8 cellular contexts compared by ENCODE assay signal in genomic region chr2:172428841-172429173, GRCh38. TPM values are rescaled to one million over a fixed set of nuclear protein-coding genes. Genes with fewer than 3 reads are reported as not detected.
DNase-seq lines count a peak whose midpoint lies in the region; ATAC-seq and TF ChIP-seq lines count a peak whose summit lies in the region.

No MANE protein-coding gene starts in this region.

- H3K9me3 Mint-ChIP-seq in activated T-cell treated with anti-CD3 and anti-CD28 coated beads, Interleukin-2, amount 50 U/mL, for 72 hours, result no peaks in the 10 kb centered on the region

- intact Hi-C loops in breast epithelium (cut with DNase I; ENCODE audit: low total_unique reads) (no loop called here), tibial artery (cut with DNase I; ENCODE audit: low total_unique reads) (no loop called here)

- TF ChIP-seq POLR2A in breast epithelium (IDR thresholded peaks at IDR 0.05), result no peak

- peak overlapping the region; percentile 85 to 89 for H3K27ac ChIP-seq in breast epithelium
- peak overlapping the region; percentile 47 to 95 for H3K27ac ChIP-seq in lung (ENCODE audit: low read depth in 1 of 2, low read length in 1 of 2)
- H3K27ac ChIP-seq in tibial artery, result peak overlapping the region; percentile 19 to 59

- peaks cover 72% of the 10 kb centered on the region for H3K4me1 Mint-ChIP-seq in activated T-cell treated with anti-CD3 and anti-CD28 coated beads, Interleukin-2, amount 50 U/mL, for 72 hours (ENCODE audit: low read depth)

- no peak for ATAC-seq in activated T-cell treated with anti-CD3 and anti-CD28 coated beads, Interleukin-2, amount 50 U/mL, for 72 hours (replicated peaks in 1 of 2)
- ATAC-seq in lung (ENCODE audit: insufficient read depth, low FRiP score), result no peak

- no peak for DNase-seq in activated T-cell treated with anti-CD3 and anti-CD28 coated beads, Interleukin-2, amount 50 U/mL, for 72 hours
- DNase-seq in activated T-cell treated with anti-CD3 and anti-CD28 coated beads, Interleukin-2, amount 50 U/mL, for 1 hour, result no peak
- no peak for DNase-seq in breast epithelium (ENCODE audit: low spot score in 2 of 2)
- no peak for DNase-seq in lung (ENCODE audit: low spot score)
- DNase-seq in tibial artery, result no peak
- DNase-seq in GM13976 (ENCODE audit: low spot score), result no peak
- no peak for DNase-seq in germinal center (ENCODE audit: low spot score)
- no peak for DNase-seq in stimulated activated CD4-positive, alpha-beta T cell treated with anti-CD3 and anti-CD28 coated beads, Interleukin-15, amount 100 ng/mL, for 24 hours

- H3K27me3 Mint-ChIP-seq in activated T-cell treated with anti-CD3 and anti-CD28 coated beads, Interleukin-2, amount 50 U/mL, for 72 hours (ENCODE audit: low read depth), result no peaks in the 10 kb centered on the region

- 8 to 16% methylated on average over 9 of the region's 9 CpGs for WGBS in lung, 2 donors

- H3K4me3 ChIP-seq in breast epithelium (peak overlapping the region; percentile 62 to 81 (median 77)), lung (peak overlapping the region; percentile 84), tibial artery (peak overlapping the region; percentile 61 to 72)

- H3K4me1 ChIP-seq in breast epithelium (no peaks in the 10 kb centered on the region), lung (ENCODE audit: control insufficient read depth in 2 of 2, insufficient read depth in 2 of 2, low read length in 2 of 2) (peaks cover 2 to 4% of the 10 kb centered on the region in 2 donors), tibial artery (peaks cover 0 to 36% (median 17%) of the 10 kb centered on the region in 4 donors)

- H3K4me3 Mint-ChIP-seq in activated T-cell treated with anti-CD3 and anti-CD28 coated beads, Interleukin-2, amount 50 U/mL, for 72 hours, result peak overlapping the region; percentile 76 to 89

- H3K36me3 ChIP-seq in breast epithelium (no peaks in the 10 kb centered on the region), lung (ENCODE audit: control insufficient read depth in 2 of 2, insufficient read depth in 2 of 2, low read length in 2 of 2) (no peaks in the 10 kb centered on the region), tibial artery (no peaks in the 10 kb centered on the region)

- in situ Hi-C loops in GM13976 (cut with MboI; ENCODE audit: low sequenced_read_pairs, unreplicated experiment), result no loop called here

- H3K9me3 ChIP-seq in breast epithelium (no peaks in the 10 kb centered on the region), lung (ENCODE audit: control insufficient read depth in 2 of 2, insufficient read depth in 1 of 2, low read length in 1 of 2) (no peaks in the 10 kb centered on the region), tibial artery (no peaks in the 10 kb centered on the region)

- H3K36me3 Mint-ChIP-seq in activated T-cell treated with anti-CD3 and anti-CD28 coated beads, Interleukin-2, amount 50 U/mL, for 72 hours (ENCODE audit: insufficient read depth in 2 of 2), result no peaks in the 10 kb centered on the region

- no peak overlapping the region for H3K27ac Mint-ChIP-seq in activated T-cell treated with anti-CD3 and anti-CD28 coated beads, Interleukin-2, amount 50 U/mL, for 72 hours

- no peak for TF ChIP-seq CTCF in breast epithelium (IDR thresholded peaks at IDR 0.05)
- no peak for TF ChIP-seq CTCF in lung (IDR thresholded peaks at IDR 0.05; ENCODE audit: control extremely low read depth, extremely low read depth)
- TF ChIP-seq CTCF in tibial artery (IDR thresholded peaks at IDR 0.05), result no peak
- TF ChIP-seq CTCF in GM13976 (IDR thresholded peaks at IDR 0.05; ENCODE audit: borderline replicate concordance, control extremely low read depth, extremely low read depth, insufficient read depth, missing control alignments), result no peak

- H3K27me3 ChIP-seq in breast epithelium, result no peaks in the 10 kb centered on the region
- no peaks in the 10 kb centered on the region for H3K27me3 ChIP-seq in lung (ENCODE audit: control insufficient read depth, insufficient read depth)
- H3K27me3 ChIP-seq in tibial artery, result no peaks in the 10 kb centered on the region

RNA-seq across cellular contexts. Expression of gene ITGA6, which starts 1.4 kb away (rescaled TPM):
- total RNA-seq in activated T-cell treated with anti-CD3 and anti-CD28 coated beads, Interleukin-2, amount 50 U/mL, for 72 hours, result 1 to 10 TPM; 7.0 to 8.6 TPM
- 10 to 100 TPM; 45.9 to 99.5 (median 93.1) TPM for total RNA-seq in breast epithelium
- 100 to 1,000 TPM in 1 of 2 donors, 10 to 100 TPM in 1; 84.7 to 105 TPM for total RNA-seq in lung
- polyA plus RNA-seq in lung, result 10 to 100 TPM; 13.2 to 19.1 TPM

Comparison
In these comparisons a context has a peak if more than half of its experiments do, and no peak if none do; other contexts are left out.
1. RNA of gene ITGA6, which starts 1.4 kb away (total RNA-seq): 84.7 to 105 TPM in lung and 45.9 to 99.5 TPM in breast epithelium; 7.0 to 8.6 TPM in activated T-cell treated with anti-CD3 and anti-CD28 coated beads, Interleukin-2, amount 50 U/mL, for 72 hours; every median in the first group is over 4 times any median in the second.
2. Peak in every context shown above with its lines, with median percentiles within 50 percentile points of each other: H3K27ac ChIP-seq and H3K4me3 ChIP-seq.